22 cellular contexts compared by ENCODE assay signal in the genomic region with DNA sequence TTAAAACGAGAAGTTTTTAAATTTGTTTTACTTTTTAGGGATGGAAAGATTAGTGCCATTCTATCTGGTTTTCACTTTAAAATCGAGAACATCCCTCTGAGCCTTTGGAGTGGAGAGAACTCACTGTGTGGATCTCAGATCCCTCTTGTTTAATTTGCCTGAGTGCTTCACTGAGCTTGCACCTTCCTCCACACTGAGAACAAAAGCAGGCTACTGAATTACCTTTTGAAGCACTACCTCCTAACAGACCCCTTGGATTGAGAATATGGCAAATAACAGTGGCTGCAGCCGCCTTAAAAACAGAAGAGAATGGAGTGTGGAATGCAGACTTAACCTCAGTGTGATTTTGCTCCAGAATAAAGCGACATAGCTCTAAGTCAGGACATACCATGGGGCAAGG.
"Had no signal": no experiment of that assay in that cellular context is flagged by ENCODE, and none has a peak within 500 bp of the region (broad histone marks: within the 10 kb centered on the region; RNA-seq: fewer than 3 reads in every experiment).

No MANE protein-coding gene starts in this region.

- H3K9me3 ChIP-seq: body of pancreas, right lobe of liver, uterus had no signal

- H3K27ac Mint-ChIP-seq: activated CD8-positive, alpha-beta T cell treated with anti-CD3 and anti-CD28 coated beads, Interleukin-2, amount 10 ng/mL, durations not matched to agents 7 days and 5 days; activated naive CD4-positive, alpha-beta T cell treated with anti-CD3 and anti-CD28 coated beads, Interleukin-2, amount 50 U/mL, for 24 hours; activated T-helper 1 cell treated with anti-CD3 and anti-CD28 coated beads, Interleukin-12 subunit alpha, Interleukin-12 subunit beta, Interleukin-2, Interleukin-4 antibody, amounts not matched to agents 30 ng/mL and 10 ng/mL and 1 ng/mL, durations not matched to agents 14 hours and 24 hours and 36 hours; immature natural killer cell; naive B cell; stimulated activated memory B cell treated with anti-CD40 and anti-IgM and Interleukin-4, amounts not matched to agents 10 μg/mL and 1 μg/mL and 100 μg/mL, for 72 hours had no signal

- H3K27ac ChIP-seq: body of pancreas, cardiac muscle cell, left lung, right lobe of liver, transverse colon, uterus, WERI-Rb-1 had no signal

- H3K27me3 ChIP-seq: body of pancreas, cardiac muscle cell, left lung, right lobe of liver, transverse colon, uterus had no signal

- H3K36me3 Mint-ChIP-seq: activated naive CD4-positive, alpha-beta T cell treated with anti-CD3 and anti-CD28 coated beads, Interleukin-2, amount 50 U/mL, for 24 hours; naive B cell; stimulated activated memory B cell treated with anti-CD40 and anti-IgM and Interleukin-4, amounts not matched to agents 10 μg/mL and 1 μg/mL and 100 μg/mL, for 72 hours had no signal

- H3K9me3 Mint-ChIP-seq: activated T-helper 1 cell treated with anti-CD3 and anti-CD28 coated beads, Interleukin-12 subunit alpha, Interleukin-12 subunit beta, Interleukin-2, Interleukin-4 antibody, amounts not matched to agents 30 ng/mL and 10 ng/mL and 1 ng/mL, durations not matched to agents 14 hours and 24 hours and 36 hours; stimulated activated memory B cell treated with anti-CD40 and anti-IgM and Interleukin-4, amounts not matched to agents 10 μg/mL and 1 μg/mL and 100 μg/mL, for 72 hours had no signal

- H3K4me1 Mint-ChIP-seq: activated naive CD4-positive, alpha-beta T cell treated with anti-CD3 and anti-CD28 coated beads, Interleukin-2, amount 50 U/mL, for 24 hours; immature natural killer cell; naive B cell; stimulated activated memory B cell treated with anti-CD40 and anti-IgM and Interleukin-4, amounts not matched to agents 10 μg/mL and 1 μg/mL and 100 μg/mL, for 72 hours had no signal

- DNase-seq: activated CD4-positive, alpha-beta T cell treated with anti-CD3 and anti-CD28 coated beads for 1 hour; activated CD4-positive, alpha-beta T cell treated with anti-CD3 and anti-CD28 coated beads, Interleukin-2, amount 50 U/mL, for 1 hour; activated CD8-positive, alpha-beta T cell treated with anti-CD3 and anti-CD28 coated beads, Interleukin-2, amount 10 ng/mL, durations not matched to agents 7 days and 5 days; activated gamma-delta T cell; anterior cingulate cortex; body of pancreas; immature natural killer cell; kidney glomerular epithelial cell; left lung; naive B cell; posterior cingulate gyrus; right lobe of liver; stimulated activated CD4-positive, alpha-beta T cell treated with anti-CD3 and anti-CD28 coated beads, Interleukin-15, amount 100 ng/mL, for 24 hours; transverse colon; uterus; WERI-Rb-1 had no signal

- H3K4me3 ChIP-seq: body of pancreas, cardiac muscle cell, left lung, lung, right lobe of liver, smooth muscle cell, transverse colon, uterus had no signal

- H3K4me2 ChIP-seq: smooth muscle cell had no signal

- H3K36me3 ChIP-seq: cardiac muscle cell, left lung, right lobe of liver, transverse colon, uterus, WERI-Rb-1 had no signal

- H3K4me1 ChIP-seq: body of pancreas, left lung, right lobe of liver, transverse colon, uterus had no signal

- ATAC-seq: activated CD8-positive, alpha-beta T cell treated with anti-CD3 and anti-CD28 coated beads, Interleukin-2, amount 10 ng/mL, durations not matched to agents 7 days and 5 days; body of pancreas; left lung; right lobe of liver; stimulated activated memory B cell treated with anti-CD40 and anti-IgM and Interleukin-4, amounts not matched to agents 10 μg/mL and 1 μg/mL and 100 μg/mL, for 72 hours had no signal

- H3K27me3 Mint-ChIP-seq: activated naive CD4-positive, alpha-beta T cell treated with anti-CD3 and anti-CD28 coated beads, Interleukin-2, amount 50 U/mL, for 24 hours; naive B cell; stimulated activated memory B cell treated with anti-CD40 and anti-IgM and Interleukin-4, amounts not matched to agents 10 μg/mL and 1 μg/mL and 100 μg/mL, for 72 hours had no signal

- H3K4me3 Mint-ChIP-seq: activated CD8-positive, alpha-beta T cell treated with anti-CD3 and anti-CD28 coated beads, Interleukin-2, amount 10 ng/mL, durations not matched to agents 7 days and 5 days; activated naive CD4-positive, alpha-beta T cell treated with anti-CD3 and anti-CD28 coated beads, Interleukin-2, amount 50 U/mL, for 24 hours; activated T-helper 1 cell treated with anti-CD3 and anti-CD28 coated beads, Interleukin-12 subunit alpha, Interleukin-12 subunit beta, Interleukin-2, Interleukin-4 antibody, amounts not matched to agents 30 ng/mL and 10 ng/mL and 1 ng/mL, durations not matched to agents 14 hours and 24 hours and 36 hours; immature natural killer cell; naive B cell; stimulated activated memory B cell treated with anti-CD40 and anti-IgM and Interleukin-4, amounts not matched to agents 10 μg/mL and 1 μg/mL and 100 μg/mL, for 72 hours had no signal
